15 cellular contexts compared by ENCODE assay signal in genomic region chr10:94212876-94213595, GRCh38.
DNase-seq lines count a peak whose midpoint lies in the region; ATAC-seq and TF ChIP-seq lines count a peak whose summit lies in the region.
"Had no signal": no experiment of that assay in that cellular context is flagged by ENCODE, and none has a peak within 500 bp of the region (broad histone marks: within the 10 kb centered on the region; RNA-seq: fewer than 3 reads in every experiment).

No MANE protein-coding gene starts in this region.

- DNase-seq in MCF 10A (ENCODE audit: unreplicated experiment) (peak; percentile 71), breast epithelium (ENCODE audit: low spot score in 2 of 2) (no peak), fibroblast of mammary gland (ENCODE audit: low read depth) (peak; percentile 58), aorta (no peak), foreskin melanocyte (no peak)
- no peak for DNase-seq in activated CD4-positive, CD25-positive, alpha-beta regulatory T cell treated with anti-CD3 and anti-CD28 coated beads, Interleukin-2, amount 50 U/mL, for 72 hours
- DNase-seq: activated gamma-delta T cell treated with Interleukin-2 at 50 U/mL for 16 hours; Calu3; central memory CD4-positive, alpha-beta T cell; naive B cell; NCI-H1694 treated with DMSO at 0.1 percent for 48 hours; right cardiac atrium had no signal

- H3K27me3 Mint-ChIP-seq in MCF 10A (ENCODE audit: insufficient read depth, unreplicated experiment) (no peaks in the 10 kb centered on the region), nephron (ENCODE audit: low read depth) (peaks cover 3% of the 10 kb centered on the region)

- ATAC-seq in aorta (ENCODE audit: low FRiP score) = peak; percentile 72
- no peak for ATAC-seq in HG03442 (IDR thresholded peaks at IDR 0.05; ENCODE audit: unreplicated experiment)

- H3K27ac Mint-ChIP-seq in MCF 10A (ENCODE audit: low read depth, unreplicated experiment) (peak overlapping the region; percentile 14), nephron (peak overlapping the region; percentile 51 to 72 (median 63))
- H3K27ac Mint-ChIP-seq: naive B cell had no signal

- H3K4me3 ChIP-seq in breast epithelium = no peak overlapping the region
- H3K4me3 ChIP-seq in fibroblast of mammary gland (ENCODE audit: control insufficient read depth, low read depth, low read length) = no peak overlapping the region
- no peak overlapping the region for H3K4me3 ChIP-seq in aorta (ENCODE audit: low read length in 2 of 2)

- intact Hi-C loops in MCF 10A (cut with micrococcal nuclease) = no loop called here
- intact Hi-C loops in breast epithelium (cut with DNase I; ENCODE audit: low total_unique reads) = no loop called here
- intact Hi-C loops in aorta (cut with DNase I) = loop anchor here in 1 of 2 donors (10.0 kb wide), 1 partner anchor 68 kb away; no protein-coding TSS in a partner anchor

- peaks cover 11% of the 10 kb centered on the region for H3K4me1 Mint-ChIP-seq in MCF 10A (ENCODE audit: insufficient read depth, unreplicated experiment)
- H3K4me1 Mint-ChIP-seq in nephron = peaks cover 75% of the 10 kb centered on the region
- H3K4me1 Mint-ChIP-seq: naive B cell had no signal

- no peak for TF ChIP-seq CTCF in MCF 10A (IDR thresholded peaks at IDR 0.05; ENCODE audit: unreplicated experiment)
- TF ChIP-seq CTCF in breast epithelium (IDR thresholded peaks at IDR 0.05) = no peak
- TF ChIP-seq CTCF in fibroblast of mammary gland (conservative IDR thresholded peaks at IDR 0.05; ENCODE audit: control insufficient read depth, insufficient read depth, low read depth, low read length) = no peak
- no peak for TF ChIP-seq CTCF in nephron (IDR thresholded peaks at IDR 0.05; ENCODE audit: unreplicated experiment in 3 of 3)

- POLR2A ChIA-PET in MCF 10A (lab: Yijun Ruan, JAX) = interaction anchor here (0.8 kb wide), 1 partner anchor 10 kb away, joined by 3 read pairs; no protein-coding TSS in a partner anchor

- no peak overlapping the region for H3K4me3 Mint-ChIP-seq in MCF 10A (ENCODE audit: unreplicated experiment)
- peak overlapping the region in 2 of 3 experiments; percentile 35 to 66 for H3K4me3 Mint-ChIP-seq in nephron
- H3K4me3 Mint-ChIP-seq: naive B cell had no signal

- H3K27me3 ChIP-seq in breast epithelium (no peaks in the 10 kb centered on the region), aorta (ENCODE audit: control insufficient read depth in 1 of 2, insufficient read depth in 2 of 2, low read length in 1 of 2) (no peaks in the 10 kb centered on the region)

- peak overlapping the region in 1 of 2 donors; percentile 69 for H3K27ac ChIP-seq in breast epithelium
- H3K27ac ChIP-seq in aorta (ENCODE audit: low read depth in 1 of 2, low read length in 2 of 2) = peak overlapping the region in 1 of 2 donors; percentile 75
- H3K27ac ChIP-seq: 22Rv1 had no signal

- CTCF ChIA-PET in MCF 10A (lab: Yijun Ruan, JAX) = interaction anchor here (0.6 kb wide), 1 partner anchor 394 kb away, joined by 3 read pairs; no protein-coding TSS in a partner anchor

- WGBS in aorta, 2 donors = 93 to 95% methylated on average over 3 of the region's 3 CpGs

- no TSS peak for BruUV-seq in MCF 10A (replicated peaks; lab: Mats Ljungman, UMichigan)

- H3K9me3 ChIP-seq in breast epithelium (no peaks in the 10 kb centered on the region), aorta (ENCODE audit: control insufficient read depth, low read length) (no peaks in the 10 kb centered on the region)

- H3K9me3 Mint-ChIP-seq in MCF 10A (ENCODE audit: unreplicated experiment) (no peaks in the 10 kb centered on the region), nephron (no peaks in the 10 kb centered on the region)
- H3K9me3 Mint-ChIP-seq: naive B cell had no signal

- H3K36me3 Mint-ChIP-seq in MCF 10A (ENCODE audit: insufficient read depth, unreplicated experiment) = peaks cover 4% of the 10 kb centered on the region
- H3K36me3 Mint-ChIP-seq in nephron (ENCODE audit: low read depth) = no peaks in the 10 kb centered on the region
- H3K36me3 Mint-ChIP-seq: naive B cell had no signal

- no peaks in the 10 kb centered on the region for H3K4me1 ChIP-seq in breast epithelium
- H3K4me1 ChIP-seq in aorta (ENCODE audit: control insufficient read depth in 1 of 2, insufficient read depth in 2 of 2, low read length in 2 of 2) = peaks cover 4 to 15% of the 10 kb centered on the region in 2 donors

- no peaks in the 10 kb centered on the region for H3K36me3 ChIP-seq in breast epithelium
- no peaks in the 10 kb centered on the region for H3K36me3 ChIP-seq in aorta (ENCODE audit: control insufficient read depth in 1 of 2, insufficient read depth in 2 of 2, low read length in 1 of 2)

- no peak for TF ChIP-seq POLR2A in breast epithelium (IDR thresholded peaks at IDR 0.05)

Comparison
In these comparisons a context has a peak if more than half of its experiments do, and no peak if none do; other contexts are left out.
1. DNase-seq: peak in MCF 10A (single experiment) and fibroblast of mammary gland (single experiment); none in breast epithelium (0 of 2), aorta (0 of 2), foreskin melanocyte (single experiment) and activated CD4-positive, CD25-positive, alpha-beta regulatory T cell treated with anti-CD3 and anti-CD28 coated beads, Interleukin-2, amount 50 U/mL, for 72 hours (single experiment).